Comparison of ENCODE assay signal across 21 cellular contexts in the genomic region with DNA sequence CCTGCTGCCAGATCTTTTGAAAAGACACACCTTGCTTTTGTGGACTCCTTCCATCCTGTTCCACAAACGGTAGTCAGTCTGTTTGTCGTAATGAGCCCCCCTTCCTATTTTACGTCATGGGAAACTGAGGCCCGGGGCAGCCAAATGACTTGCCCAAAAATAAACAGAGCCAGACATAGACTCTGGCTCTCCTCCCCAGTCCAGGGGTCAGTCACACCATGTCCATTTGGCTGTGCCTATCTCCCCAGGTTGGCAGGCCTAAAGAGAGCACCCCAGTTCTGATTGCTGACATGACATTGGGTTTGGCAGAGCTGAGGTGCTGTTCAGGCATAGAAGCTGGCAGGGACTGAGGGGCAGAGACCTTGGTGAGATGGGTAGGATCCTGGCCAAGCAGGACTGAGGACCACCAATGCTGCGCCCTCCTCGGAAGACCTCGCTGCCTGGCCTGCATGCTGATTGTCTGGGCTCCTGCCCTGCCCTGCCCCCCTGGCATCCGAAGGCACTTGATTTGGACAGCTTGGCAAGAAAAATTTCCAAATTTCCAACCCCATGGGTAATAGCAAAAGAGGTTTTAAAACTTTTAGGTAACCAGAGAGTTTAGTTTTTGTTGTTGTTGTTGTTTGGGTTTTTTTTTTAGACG.
DNase-seq lines count a peak whose midpoint lies in the region; ATAC-seq and TF ChIP-seq lines count a peak whose summit lies in the region.
"Had no signal": no experiment of that assay in that cellular context is flagged by ENCODE, and none has a peak within 500 bp of the region (broad histone marks: within the 10 kb centered on the region; RNA-seq: fewer than 3 reads in every experiment).

No MANE protein-coding gene starts in this region.

- H3K9me3 ChIP-seq in sigmoid colon, result no peaks in the 10 kb centered on the region
- H3K9me3 ChIP-seq: SJCRH30 had no signal

- BruUV-seq in MCF 10A (replicated peaks; lab: Mats Ljungman, UMichigan), result no TSS peak

- H3K36me3 Mint-ChIP-seq in activated CD8-positive, alpha-beta T cell treated with anti-CD3 and anti-CD28 coated beads for 36 hours (ENCODE audit: low read depth), result no peaks in the 10 kb centered on the region
- H3K36me3 Mint-ChIP-seq in MCF 10A (ENCODE audit: insufficient read depth, unreplicated experiment), result no peaks in the 10 kb centered on the region
- H3K36me3 Mint-ChIP-seq: CD4-positive, CD25-positive, alpha-beta regulatory T cell had no signal

- no peak for TF ChIP-seq CTCF in sigmoid colon (IDR thresholded peaks at IDR 0.05)
- TF ChIP-seq CTCF in activated CD8-positive, alpha-beta T cell treated with anti-CD3 and anti-CD28 coated beads for 36 hours (IDR thresholded peaks at IDR 0.05), result no peak
- TF ChIP-seq CTCF in MCF 10A (IDR thresholded peaks at IDR 0.05; ENCODE audit: unreplicated experiment), result no peak

- TF ChIP-seq POLR2A in sigmoid colon (IDR thresholded peaks at IDR 0.05), result no peak

- whole genome bisulfite sequencing in sigmoid colon, 2 donors, result 92 to 93% methylated on average over 9 of the region's 9 CpGs

- peaks cover 2% of the 10 kb centered on the region for H3K27me3 Mint-ChIP-seq in activated CD8-positive, alpha-beta T cell treated with anti-CD3 and anti-CD28 coated beads for 36 hours
- H3K27me3 Mint-ChIP-seq in MCF 10A (ENCODE audit: insufficient read depth, unreplicated experiment), result peaks cover 10% of the 10 kb centered on the region
- H3K27me3 Mint-ChIP-seq: CD4-positive, CD25-positive, alpha-beta regulatory T cell had no signal

- ATAC-seq in left lobe of liver, result no peak
- ATAC-seq in activated CD8-positive, alpha-beta T cell treated with anti-CD3 and anti-CD28 coated beads for 36 hours, result no peak
- ATAC-seq: GM23338, PC-3, Right ventricle myocardium inferior had no signal

- no peak overlapping the region for H3K27ac Mint-ChIP-seq in activated CD8-positive, alpha-beta T cell treated with anti-CD3 and anti-CD28 coated beads for 36 hours
- H3K27ac Mint-ChIP-seq in MCF 10A (ENCODE audit: low read depth, unreplicated experiment), result no peak overlapping the region
- H3K27ac Mint-ChIP-seq: GM23338 had no signal

- intact Hi-C loops in sigmoid colon (cut with DNase I) (no loop called here), MCF 10A (cut with micrococcal nuclease) (no loop called here)
- intact Hi-C loops in activated CD8-positive, alpha-beta T cell treated with anti-CD3 and anti-CD28 coated beads for 36 hours (cut with micrococcal nuclease), result no loop called here

- H3K4me3 Mint-ChIP-seq in activated CD8-positive, alpha-beta T cell treated with anti-CD3 and anti-CD28 coated beads for 36 hours, result no peak overlapping the region
- H3K4me3 Mint-ChIP-seq in MCF 10A (ENCODE audit: unreplicated experiment), result no peak overlapping the region
- H3K4me3 Mint-ChIP-seq: CD4-positive, CD25-positive, alpha-beta regulatory T cell; GM23338; H9 had no signal

- H3K4me1 ChIP-seq in sigmoid colon, result peaks cover 0 to 20% (median 15%) of the 10 kb centered on the region in 4 donors

- POLR2A ChIA-PET in activated CD8-positive, alpha-beta T cell treated with anti-CD3 and anti-CD28 coated beads for 36 hours (lab: Charles Lee), result no interaction called here
- POLR2A ChIA-PET in MCF 10A (lab: Yijun Ruan, JAX), result no interaction called here

- no peaks in the 10 kb centered on the region for H3K9me3 Mint-ChIP-seq in activated CD8-positive, alpha-beta T cell treated with anti-CD3 and anti-CD28 coated beads for 36 hours
- no peaks in the 10 kb centered on the region for H3K9me3 Mint-ChIP-seq in MCF 10A (ENCODE audit: unreplicated experiment)
- H3K9me3 Mint-ChIP-seq: CD4-positive, CD25-positive, alpha-beta regulatory T cell; GM23338; H9 had no signal

- TF ChIP-seq EP300 in sigmoid colon (IDR thresholded peaks at IDR 0.05), result no peak

- H3K4me1 Mint-ChIP-seq in activated CD8-positive, alpha-beta T cell treated with anti-CD3 and anti-CD28 coated beads for 36 hours (ENCODE audit: low read depth), result no peaks in the 10 kb centered on the region
- H3K4me1 Mint-ChIP-seq in MCF 10A (ENCODE audit: insufficient read depth, unreplicated experiment), result peaks cover 12% of the 10 kb centered on the region
- H3K4me1 Mint-ChIP-seq: CD4-positive, CD25-positive, alpha-beta regulatory T cell had no signal

- CTCF ChIA-PET in activated CD8-positive, alpha-beta T cell treated with anti-CD3 and anti-CD28 coated beads for 36 hours (lab: Charles Lee), result no interaction called here
- CTCF ChIA-PET in MCF 10A (lab: Yijun Ruan, JAX), result interaction anchor here (1.9 to 2.3 kb wide), 2 partner anchors 10 to 11 kb away, joined by 6 to 8 read pairs; no protein-coding TSS in a partner anchor

- H3K4me3 ChIP-seq in sigmoid colon, result no peak overlapping the region
- H3K4me3 ChIP-seq: GM23338, SJCRH30 had no signal

- H3K27ac ChIP-seq in sigmoid colon, result no peak overlapping the region
- H3K27ac ChIP-seq: SJCRH30 had no signal

- H3K36me3 ChIP-seq in sigmoid colon, result no peaks in the 10 kb centered on the region
- H3K36me3 ChIP-seq: SJCRH30 had no signal

- DNase-seq in activated effector memory CD4-positive, alpha-beta T cell treated with anti-CD3 and anti-CD28 coated beads, Interleukin-2, amount 50 U/mL, for 16 hours, result peak; percentile 50
- no peak for DNase-seq in activated effector memory CD4-positive, alpha-beta T cell treated with Interleukin-2 at 50 U/mL for 16 hours
- DNase-seq in left lobe of liver (ENCODE audit: low spot score) (peak; percentile 24), sigmoid colon (peak; percentile 40), MCF 10A (ENCODE audit: unreplicated experiment) (no peak), SW480 (ENCODE audit: low spot score) (no peak)
- no peak for DNase-seq in activated CD8-positive, alpha-beta T cell treated with anti-CD3 and anti-CD28 coated beads for 36 hours
- DNase-seq: CD4-positive, CD25-positive, alpha-beta regulatory T cell; H9; IMR-90; KG1; MM.1S; NCI-H2029; NCI-H446 treated with DMSO at 0.1 percent for 48 hours; NCI-H526; NCI-H82; NK-92 treated with Interleukin-12 subunit alpha and Interleukin-12 subunit beta, amount 100 ng/mL, for 24 hours; PC-3; SJCRH30 had no signal

- no peaks in the 10 kb centered on the region for H3K27me3 ChIP-seq in sigmoid colon
- H3K27me3 ChIP-seq: SJCRH30 had no signal

Comparison
In these comparisons a context has a peak if more than half of its experiments do, and no peak if none do; other contexts are left out.
1. DNase-seq: peak in activated effector memory CD4-positive, alpha-beta T cell treated with anti-CD3 and anti-CD28 coated beads, Interleukin-2, amount 50 U/mL, for 16 hours (single experiment), left lobe of liver (single experiment) and sigmoid colon (single experiment); none in activated effector memory CD4-positive, alpha-beta T cell treated with Interleukin-2 at 50 U/mL for 16 hours (single experiment), activated CD8-positive, alpha-beta T cell treated with anti-CD3 and anti-CD28 coated beads for 36 hours (single experiment), MCF 10A (single experiment) and SW480 (single experiment).